In the genomic region with DNA sequence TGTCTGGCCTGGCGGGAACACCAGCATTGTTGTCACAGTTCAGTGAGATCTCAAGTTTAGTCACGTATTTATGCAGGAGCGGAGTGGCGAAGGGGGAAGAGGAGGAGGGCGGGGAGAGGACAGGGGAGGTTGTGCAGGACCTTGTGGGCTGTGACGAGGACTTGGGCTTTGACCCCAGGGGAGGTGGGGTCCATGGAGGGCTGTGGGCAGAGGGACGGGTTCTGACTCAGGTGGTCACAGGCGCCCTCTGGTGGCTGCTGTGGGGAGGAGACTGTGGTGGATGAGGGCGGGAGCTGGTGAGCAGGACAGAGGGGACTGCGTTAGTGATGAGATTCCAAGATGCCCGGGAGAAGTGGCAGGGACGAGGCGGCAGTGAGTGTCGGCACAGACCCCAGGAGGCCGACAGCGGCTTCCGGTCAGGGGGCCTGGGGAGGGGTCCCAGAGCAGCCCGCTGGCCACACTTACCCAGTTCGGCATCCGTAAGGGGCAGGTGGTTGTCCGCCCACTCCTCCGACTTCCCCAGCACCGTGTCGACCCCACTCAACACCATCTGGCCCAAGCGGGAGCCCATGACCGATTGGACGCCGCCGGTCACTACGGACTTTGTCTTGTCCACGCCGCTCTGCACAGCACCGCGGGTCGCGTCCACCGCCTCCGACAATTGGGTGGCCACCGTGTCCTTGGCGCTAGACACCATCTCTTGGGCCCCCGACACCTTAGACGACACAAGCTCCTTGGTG, we compare ENCODE assay signal across 8 cellular contexts. TPM values are rescaled to one million over a fixed set of nuclear protein-coding genes. Genes with fewer than 3 reads are reported as not detected.
DNase-seq lines count a peak whose midpoint lies in the region; ATAC-seq and TF ChIP-seq lines count a peak whose summit lies in the region.

No MANE protein-coding gene starts in this region.

- no peak overlapping the region for H3K27ac ChIP-seq in heart right ventricle

- peak; percentile 75 to 93 (median 86) for TF ChIP-seq CTCF in heart right ventricle (IDR thresholded peaks at IDR 0.05)

- no peaks in the 10 kb centered on the region for H3K36me3 Mint-ChIP-seq in activated naive CD4-positive, alpha-beta T cell treated with anti-CD3 and anti-CD28 coated beads, Interleukin-2, amount 50 U/mL, for 72 hours

- H3K9me3 Mint-ChIP-seq in activated naive CD4-positive, alpha-beta T cell treated with anti-CD3 and anti-CD28 coated beads, Interleukin-2, amount 50 U/mL, for 72 hours, result no peaks in the 10 kb centered on the region

- H3K27ac Mint-ChIP-seq in activated naive CD4-positive, alpha-beta T cell treated with anti-CD3 and anti-CD28 coated beads, Interleukin-2, amount 50 U/mL, for 72 hours, result no peak overlapping the region

- peaks cover 0 to 3% (median 0%) of the 10 kb centered on the region in 9 donors for H3K4me1 ChIP-seq in heart right ventricle

- ATAC-seq in SK-N-SH treated with all-trans-retinoic acid at 6 μM for 48 hours (peak; percentile 96), heart right ventricle (peak; percentile 66 to 91 (median 80)), HG02763 (IDR thresholded peaks at IDR 0.05; ENCODE audit: unreplicated experiment) (no peak)
- ATAC-seq in activated naive CD4-positive, alpha-beta T cell treated with anti-CD3 and anti-CD28 coated beads, Interleukin-2, amount 50 U/mL, for 72 hours, result peak; percentile 86 to 93

- H3K4me3 ChIP-seq in heart right ventricle, result no peak overlapping the region

- intact Hi-C loops in heart right ventricle (cut with DNase I), result loop anchor here (1.0 to 5.0 kb wide), 5 partner anchors 40 to 44 kb away; no protein-coding TSS in a partner anchor

- DNase-seq in CMK (ENCODE audit: low read depth) (peak; percentile 56), HUDEP-2 (lab: John Stamatoyannopoulos, UW; ENCODE audit: unreplicated experiment in 76 of 76) (peak in 59 of 76 experiments; percentile 16 to 76 (median 51)), heart right ventricle (peak; percentile 70 to 81), retina (peak; percentile 77), NOMO-1 treated with dmso at 0.1 percent for 144 hours (lab: John Stamatoyannopoulos, UW; ENCODE audit: unreplicated experiment) (no peak)
- peak; percentile 68 to 81 for DNase-seq in activated naive CD4-positive, alpha-beta T cell treated with anti-CD3 and anti-CD28 coated beads, Interleukin-2, amount 50 U/mL, for 72 hours (ENCODE audit: low spot score in 2 of 2)

- peaks cover 0 to 100% (median 8%) of the 10 kb centered on the region in 9 donors for H3K36me3 ChIP-seq in heart right ventricle

- H3K27me3 ChIP-seq in heart right ventricle, result no peaks in the 10 kb centered on the region

- 77 to 79% methylated on average over 42 of the region's 42 CpGs for WGBS in heart right ventricle, 2 donors

- H3K9me3 ChIP-seq in heart right ventricle, result no peaks in the 10 kb centered on the region

TF ChIP-seq in SK-N-SH treated with all-trans-retinoic acid at 6 μM for 48 hours, 23 proteins besides CTCF, POLR2A, EP300 and RAD21:
- TF ChIP-seq, protein P1, sequence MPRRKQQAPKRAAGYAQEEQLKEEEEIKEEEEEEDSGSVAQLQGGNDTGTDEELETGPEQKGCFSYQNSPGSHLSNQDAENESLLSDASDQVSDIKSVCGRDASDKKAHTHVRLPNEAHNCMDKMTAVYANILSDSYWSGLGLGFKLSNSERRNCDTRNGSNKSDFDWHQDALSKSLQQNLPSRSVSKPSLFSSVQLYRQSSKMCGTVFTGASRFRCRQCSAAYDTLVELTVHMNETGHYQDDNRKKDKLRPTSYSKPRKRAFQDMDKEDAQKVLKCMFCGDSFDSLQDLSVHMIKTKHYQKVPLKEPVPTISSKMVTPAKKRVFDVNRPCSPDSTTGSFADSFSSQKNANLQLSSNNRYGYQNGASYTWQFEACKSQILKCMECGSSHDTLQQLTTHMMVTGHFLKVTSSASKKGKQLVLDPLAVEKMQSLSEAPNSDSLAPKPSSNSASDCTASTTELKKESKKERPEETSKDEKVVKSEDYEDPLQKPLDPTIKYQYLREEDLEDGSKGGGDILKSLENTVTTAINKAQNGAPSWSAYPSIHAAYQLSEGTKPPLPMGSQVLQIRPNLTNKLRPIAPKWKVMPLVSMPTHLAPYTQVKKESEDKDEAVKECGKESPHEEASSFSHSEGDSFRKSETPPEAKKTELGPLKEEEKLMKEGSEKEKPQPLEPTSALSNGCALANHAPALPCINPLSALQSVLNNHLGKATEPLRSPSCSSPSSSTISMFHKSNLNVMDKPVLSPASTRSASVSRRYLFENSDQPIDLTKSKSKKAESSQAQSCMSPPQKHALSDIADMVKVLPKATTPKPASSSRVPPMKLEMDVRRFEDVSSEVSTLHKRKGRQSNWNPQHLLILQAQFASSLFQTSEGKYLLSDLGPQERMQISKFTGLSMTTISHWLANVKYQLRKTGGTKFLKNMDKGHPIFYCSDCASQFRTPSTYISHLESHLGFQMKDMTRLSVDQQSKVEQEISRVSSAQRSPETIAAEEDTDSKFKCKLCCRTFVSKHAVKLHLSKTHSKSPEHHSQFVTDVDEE (CRISPR knock-in tag; IDR thresholded peaks at IDR 0.05), result no peak
- TF ChIP-seq, protein P2, sequence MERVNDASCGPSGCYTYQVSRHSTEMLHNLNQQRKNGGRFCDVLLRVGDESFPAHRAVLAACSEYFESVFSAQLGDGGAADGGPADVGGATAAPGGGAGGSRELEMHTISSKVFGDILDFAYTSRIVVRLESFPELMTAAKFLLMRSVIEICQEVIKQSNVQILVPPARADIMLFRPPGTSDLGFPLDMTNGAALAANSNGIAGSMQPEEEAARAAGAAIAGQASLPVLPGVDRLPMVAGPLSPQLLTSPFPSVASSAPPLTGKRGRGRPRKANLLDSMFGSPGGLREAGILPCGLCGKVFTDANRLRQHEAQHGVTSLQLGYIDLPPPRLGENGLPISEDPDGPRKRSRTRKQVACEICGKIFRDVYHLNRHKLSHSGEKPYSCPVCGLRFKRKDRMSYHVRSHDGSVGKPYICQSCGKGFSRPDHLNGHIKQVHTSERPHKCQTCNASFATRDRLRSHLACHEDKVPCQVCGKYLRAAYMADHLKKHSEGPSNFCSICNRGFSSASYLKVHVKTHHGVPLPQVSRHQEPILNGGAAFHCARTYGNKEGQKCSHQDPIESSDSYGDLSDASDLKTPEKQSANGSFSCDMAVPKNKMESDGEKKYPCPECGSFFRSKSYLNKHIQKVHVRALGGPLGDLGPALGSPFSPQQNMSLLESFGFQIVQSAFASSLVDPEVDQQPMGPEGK (CRISPR knock-in tag; IDR thresholded peaks at IDR 0.05; ENCODE audit: borderline replicate concordance), result no peak
- no peak for TF ChIP-seq ZFP3 (CRISPR knock-in tag; IDR thresholded peaks at IDR 0.05)
- TF ChIP-seq, protein P3, sequence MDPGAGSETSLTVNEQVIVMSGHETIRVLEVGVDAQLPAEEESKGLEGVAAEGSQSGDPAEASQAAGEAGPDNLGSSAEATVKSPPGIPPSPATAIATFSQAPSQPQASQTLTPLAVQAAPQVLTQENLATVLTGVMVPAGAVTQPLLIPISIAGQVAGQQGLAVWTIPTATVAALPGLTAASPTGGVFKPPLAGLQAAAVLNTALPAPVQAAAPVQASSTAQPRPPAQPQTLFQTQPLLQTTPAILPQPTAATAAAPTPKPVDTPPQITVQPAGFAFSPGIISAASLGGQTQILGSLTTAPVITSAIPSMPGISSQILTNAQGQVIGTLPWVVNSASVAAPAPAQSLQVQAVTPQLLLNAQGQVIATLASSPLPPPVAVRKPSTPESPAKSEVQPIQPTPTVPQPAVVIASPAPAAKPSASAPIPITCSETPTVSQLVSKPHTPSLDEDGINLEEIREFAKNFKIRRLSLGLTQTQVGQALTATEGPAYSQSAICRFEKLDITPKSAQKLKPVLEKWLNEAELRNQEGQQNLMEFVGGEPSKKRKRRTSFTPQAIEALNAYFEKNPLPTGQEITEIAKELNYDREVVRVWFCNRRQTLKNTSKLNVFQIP (CRISPR knock-in tag; IDR thresholded peaks at IDR 0.05; ENCODE audit: borderline replicate concordance, low read depth), result no peak
- no peak for TF ChIP-seq TOX (CRISPR knock-in tag; IDR thresholded peaks at IDR 0.05; ENCODE audit: borderline replicate concordance)
- no peak for TF ChIP-seq ZNF8 (CRISPR knock-in tag; IDR thresholded peaks at IDR 0.05)
- no peak for TF ChIP-seq ZC3H10 (CRISPR knock-in tag; IDR thresholded peaks at IDR 0.05)
- no peak for TF ChIP-seq OSR1 (CRISPR knock-in tag; IDR thresholded peaks at IDR 0.05)
- no peak for TF ChIP-seq ZNF565 (CRISPR knock-in tag; conservative IDR thresholded peaks at IDR 0.05; ENCODE audit: low read depth)

RNA-seq across cellular contexts. Expression of gene PLIN3, which starts 15.7 kb away (rescaled TPM):
- 10 to 100 TPM; 47.5 TPM for total RNA-seq in activated naive CD4-positive, alpha-beta T cell treated with anti-CD3 and anti-CD28 coated beads, Interleukin-2, amount 50 U/mL, for 72 hours
- 10 to 100 TPM; 16.3 to 52.9 (median 26.0) TPM for total RNA-seq in heart right ventricle
- 10 to 100 TPM in 1 of 2 donors, 1 to 10 TPM in 1; 7.2 to 47.0 TPM for polyA plus RNA-seq in heart right ventricle

RNA-seq across cellular contexts. Expression of gene TICAM1, which starts 20.2 kb away (rescaled TPM):
- 10 to 100 TPM; 18.8 to 27.5 TPM for total RNA-seq in activated naive CD4-positive, alpha-beta T cell treated with anti-CD3 and anti-CD28 coated beads, Interleukin-2, amount 50 U/mL, for 72 hours
- total RNA-seq in heart right ventricle, result 10 to 100 TPM in 1 of 10 donors, 1 to 10 TPM in 9; 4.5 to 11.1 (median 6.9) TPM
- polyA plus RNA-seq in heart right ventricle, result 1 to 10 TPM; 6.3 to 6.4 TPM

RNA-seq across cellular contexts. Expression of gene ARRDC5, which starts 51.0 kb away (rescaled TPM):
- total RNA-seq in activated naive CD4-positive, alpha-beta T cell treated with anti-CD3 and anti-CD28 coated beads, Interleukin-2, amount 50 U/mL, for 72 hours, result under 1 TPM in 1 of 2 donors, not detected in 1; 0.39 TPM
- under 1 TPM in 1 of 10 donors, not detected in 9; 0.21 TPM for total RNA-seq in heart right ventricle
- under 1 TPM in 1 of 2 donors, not detected in 1; 0.01 TPM for polyA plus RNA-seq in heart right ventricle

RNA-seq across cellular contexts. Expression of gene UHRF1, which starts 57.6 kb away (rescaled TPM):
- total RNA-seq in activated naive CD4-positive, alpha-beta T cell treated with anti-CD3 and anti-CD28 coated beads, Interleukin-2, amount 50 U/mL, for 72 hours, result 100 to 1,000 TPM in 1 of 2 donors, 10 to 100 TPM in 1; 79.5 to 157 TPM
- 1 to 10 TPM in 5 of 10 donors, under 1 TPM in 5; 0.35 to 6.2 (median 1.1) TPM for total RNA-seq in heart right ventricle
- polyA plus RNA-seq in heart right ventricle, result under 1 TPM; 0.39 to 0.44 TPM
